Comparison of ENCODE assay signal across 2 cellular contexts in genomic region chr13:113323869-113324268, GRCh38.
TF ChIP-seq lines count a peak whose summit lies in the region.

No MANE protein-coding gene starts in this region.

TF ChIP-seq in GM23338, 12 proteins besides CTCF, POLR2A, EP300 and RAD21:
- TF ChIP-seq EZH2phosphoT487 (IDR thresholded peaks at IDR 0.05; ENCODE audit: unreplicated experiment): no peak
- TF ChIP-seq JUNB (IDR thresholded peaks at IDR 0.05; ENCODE audit: unreplicated experiment): no peak
- peak; percentile 41; the same call in 1 of the 2 replicates for TF ChIP-seq POLR2AphosphoS5 (IDR thresholded peaks at IDR 0.05; ENCODE audit: low read depth)

TF ChIP-seq in K562, 482 proteins besides CTCF, POLR2A, EP300 and RAD21:
- TF ChIP-seq PHB2 (IDR thresholded peaks at IDR 0.05; ENCODE audit: low read depth) (no peak), ZBTB7A (IDR thresholded peaks at IDR 0.05; ENCODE audit: borderline replicate concordance, control insufficient read depth, low read depth, low read length) (no peak), PTTG1 (tag; IDR thresholded peaks at IDR 0.05; ENCODE audit: low read depth) (no peak), ZKSCAN1 (IDR thresholded peaks at IDR 0.05; ENCODE audit: low read depth, low read length) (peak; percentile 74; the same call in 1 of the 2 replicates)
